Comparison of ENCODE assay signal across 8 cellular contexts in genomic region chr16:83878838-83879237, GRCh38. TPM values are rescaled to one million over a fixed set of nuclear protein-coding genes. Genes with fewer than 3 reads are reported as not detected.
DNase-seq lines count a peak whose midpoint lies in the region; ATAC-seq and TF ChIP-seq lines count a peak whose summit lies in the region.

No MANE protein-coding gene starts in this region.

- H3K9me3 Mint-ChIP-seq in mesothelial cell of epicardium = peaks cover 4% of the 10 kb centered on the region

- no peaks in the 10 kb centered on the region for H3K36me3 ChIP-seq in brain microvascular endothelial cell (replicated peaks)

- no peaks in the 10 kb centered on the region for H3K36me3 Mint-ChIP-seq in mesothelial cell of epicardium

- DNase-seq in COLO668 (lab: John Stamatoyannopoulos, UW; ENCODE audit: unreplicated experiment) = peak; percentile 18
- DNase-seq in MV-4-11 (lab: John Stamatoyannopoulos, UW) = peak; percentile 6
- peak; percentile 40 for DNase-seq in brain microvascular endothelial cell
- no peak for DNase-seq in mesothelial cell of epicardium (ENCODE audit: low spot score in 2 of 2, unreplicated experiment in 2 of 2)
- no peak for DNase-seq in GM19238 (ENCODE audit: insufficient read length, low spot score)
- DNase-seq in activated effector memory CD4-positive, alpha-beta T cell treated with anti-CD3 and anti-CD28 coated beads, Interleukin-2, amount 50 U/mL, for 16 hours = no peak
- DNase-seq in activated CD4-positive, CD25-positive, alpha-beta regulatory T cell (lab: John Stamatoyannopoulos, UW) = no peak

- in situ Hi-C loops in brain microvascular endothelial cell (cut with HindIII; ENCODE audit: low pct_ligation_motif_present, low sequenced_read_pairs) = no loop called here

- no peak for ATAC-seq in HG03378 (IDR thresholded peaks at IDR 0.05; ENCODE audit: unreplicated experiment)

- H3K4me3 ChIP-seq in brain microvascular endothelial cell (ENCODE audit: low read depth, low read length) = no peak overlapping the region

- no peak overlapping the region for H3K27ac ChIP-seq in brain microvascular endothelial cell

- no peak overlapping the region for H3K27ac Mint-ChIP-seq in mesothelial cell of epicardium

- peaks cover 3% of the 10 kb centered on the region for H3K4me1 Mint-ChIP-seq in mesothelial cell of epicardium

- H3K27me3 ChIP-seq in brain microvascular endothelial cell (replicated peaks) = peaks cover 2% of the 10 kb centered on the region

- TF ChIP-seq CTCF in brain microvascular endothelial cell (IDR thresholded peaks at IDR 0.05; ENCODE audit: low read depth, low read length, missing control alignments) = peak; percentile 57
- TF ChIP-seq CTCF in mesothelial cell of epicardium (IDR thresholded peaks at IDR 0.05; ENCODE audit: unreplicated experiment) = peak; percentile 63

- H3K4me3 Mint-ChIP-seq in mesothelial cell of epicardium = no peak overlapping the region

- H3K27me3 Mint-ChIP-seq in mesothelial cell of epicardium (ENCODE audit: low read depth) = peaks cover 8% of the 10 kb centered on the region

RNA-seq across cellular contexts. Expression of gene MLYCD, which starts 20.1 kb away (rescaled TPM):
- 6.9 to 7.4 TPM (median 7.4 TPM) in 3 replicates for total RNA-seq in mesothelial cell of epicardium

Comparison
In these comparisons a context has a peak if more than half of its experiments do, and no peak if none do; other contexts are left out.
1. DNase-seq: peak in COLO668 (single experiment), MV-4-11 (single experiment) and brain microvascular endothelial cell (single experiment); none in mesothelial cell of epicardium (0 of 2), GM19238 (single experiment), activated effector memory CD4-positive, alpha-beta T cell treated with anti-CD3 and anti-CD28 coated beads, Interleukin-2, amount 50 U/mL, for 16 hours (single experiment) and activated CD4-positive, CD25-positive, alpha-beta regulatory T cell (0 of 4).